Comparison of ENCODE assay signal across 1 cellular context in the genomic region with DNA sequence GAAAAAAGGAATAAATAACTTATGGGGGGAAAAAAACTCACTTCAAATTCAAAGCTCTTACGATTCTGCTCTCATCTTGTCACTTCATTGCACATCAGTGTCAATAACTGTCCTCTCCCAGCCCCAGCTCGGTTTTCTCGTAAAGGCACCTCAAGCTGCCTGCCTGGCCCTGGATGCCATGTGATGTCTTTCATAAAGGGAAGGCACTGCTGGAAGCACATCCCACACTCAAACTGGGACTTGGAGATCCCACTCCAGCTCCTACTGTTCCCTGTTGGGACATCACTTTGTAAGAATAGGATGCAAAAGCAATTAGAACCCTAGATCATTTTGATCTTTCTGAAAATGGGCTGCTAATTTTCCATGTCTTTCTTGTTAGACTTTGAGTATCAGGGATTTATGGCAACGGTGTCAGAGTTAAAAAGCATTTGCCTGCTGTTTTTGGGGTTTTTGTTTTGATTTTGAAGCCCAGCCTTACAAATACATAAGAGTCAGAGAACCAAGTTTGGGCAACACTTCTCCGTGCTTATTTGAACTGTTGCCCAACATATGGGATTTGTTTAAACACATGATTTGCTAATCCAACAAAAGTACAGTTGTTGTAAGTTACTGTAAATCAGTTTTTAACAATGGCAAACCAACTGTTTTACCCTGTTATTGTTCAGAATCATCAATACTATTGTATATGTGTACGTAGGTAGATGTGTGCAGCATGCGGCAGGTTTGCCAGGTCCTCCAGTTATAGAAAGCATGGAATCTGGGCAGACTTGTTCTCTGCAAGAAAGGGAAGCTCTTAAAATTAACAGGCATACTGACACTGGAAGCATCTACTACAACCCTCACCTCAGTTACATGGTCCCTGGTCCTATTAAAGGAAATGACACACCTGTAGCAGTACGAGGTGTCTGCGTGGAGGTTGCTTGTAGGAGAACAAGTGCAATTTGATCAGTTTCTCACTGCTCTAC.
TF ChIP-seq lines count a peak whose summit lies in the region.

No MANE protein-coding gene starts in this region.

TF ChIP-seq in GM12878, 131 proteins besides CTCF, POLR2A, EP300 and RAD21 (continued from another document):
- TF ChIP-seq, protein P1, sequence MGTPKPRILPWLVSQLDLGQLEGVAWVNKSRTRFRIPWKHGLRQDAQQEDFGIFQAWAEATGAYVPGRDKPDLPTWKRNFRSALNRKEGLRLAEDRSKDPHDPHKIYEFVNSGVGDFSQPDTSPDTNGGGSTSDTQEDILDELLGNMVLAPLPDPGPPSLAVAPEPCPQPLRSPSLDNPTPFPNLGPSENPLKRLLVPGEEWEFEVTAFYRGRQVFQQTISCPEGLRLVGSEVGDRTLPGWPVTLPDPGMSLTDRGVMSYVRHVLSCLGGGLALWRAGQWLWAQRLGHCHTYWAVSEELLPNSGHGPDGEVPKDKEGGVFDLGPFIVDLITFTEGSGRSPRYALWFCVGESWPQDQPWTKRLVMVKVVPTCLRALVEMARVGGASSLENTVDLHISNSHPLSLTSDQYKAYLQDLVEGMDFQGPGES (IDR thresholded peaks at IDR 0.05) = no peak
- TF ChIP-seq NFIC (IDR thresholded peaks at IDR 0.05; ENCODE audit: low read depth, low read length) (no peak), SREBF1 (IDR thresholded peaks at IDR 0.05; ENCODE audit: low read length) (no peak), TCF12 (IDR thresholded peaks at IDR 0.05; ENCODE audit: low read depth, low read length) (no peak), EZH2 (IDR thresholded peaks at IDR 0.05; ENCODE audit: borderline replicate concordance, control insufficient read depth, low read depth, low read length) (no peak)
